Comparison of ENCODE assay signal across 20 cellular contexts in the genomic region with DNA sequence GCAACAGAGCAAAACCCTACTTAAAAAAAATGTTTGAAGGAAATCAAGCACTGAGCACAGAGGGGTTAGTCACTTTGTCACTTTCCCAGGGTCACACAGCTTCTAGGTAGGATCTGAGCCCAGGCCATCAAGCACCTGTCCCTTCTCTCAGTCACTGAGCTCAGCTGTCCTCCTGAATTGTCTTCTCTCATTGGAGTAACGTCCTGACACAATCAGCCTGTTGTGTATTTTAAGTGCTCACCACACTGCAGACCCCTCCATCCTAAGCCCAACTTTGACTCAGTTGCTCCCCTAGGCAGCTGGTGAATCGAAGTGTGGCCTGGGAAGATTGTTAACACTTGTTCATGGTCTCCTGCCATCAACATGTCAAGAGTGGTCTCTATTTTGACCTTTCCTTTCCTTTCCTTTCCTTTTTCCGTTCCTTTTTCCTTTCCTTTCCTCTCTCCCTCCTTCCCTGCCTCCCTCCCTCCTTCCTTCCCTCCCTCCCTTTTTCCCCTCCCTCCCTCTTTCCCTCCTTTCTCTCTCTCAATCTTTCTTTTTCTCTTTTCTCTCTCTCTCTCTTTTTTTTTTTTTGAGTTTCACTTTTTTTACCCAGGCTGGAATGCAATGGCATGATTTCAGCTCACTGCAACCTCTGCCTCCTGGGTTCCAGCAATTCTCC.
"Had no signal": no experiment of that assay in that cellular context is flagged by ENCODE, and none has a peak within 500 bp of the region (broad histone marks: within the 10 kb centered on the region; RNA-seq: fewer than 3 reads in every experiment).

No MANE protein-coding gene starts in this region.

- H3K9ac ChIP-seq: neural progenitor cell had no signal

- H3K9me3 ChIP-seq: esophagus squamous epithelium, gastrocnemius medialis, mucosa of descending colon, spleen, testis had no signal

- H3K27ac ChIP-seq: coronary artery, gastrocnemius medialis, neural progenitor cell, testis had no signal

- DNase-seq: activated CD4-positive, alpha-beta T cell treated with anti-CD3 and anti-CD28 coated beads, Interleukin-2, amount 50 U/mL, for 4 hours; activated CD8-positive, alpha-beta memory T cell treated with anti-CD3 and anti-CD28 coated beads, Interleukin-2, amount 50 U/mL, for 48 hours; activated naive CD4-positive, alpha-beta T cell; activated T-cell treated with anti-CD3 and anti-CD28 coated beads, Interleukin-2, amount 50 U/mL, for 4 hours; cerebellar nuclear complex; endodermal cell; esophagus squamous epithelium; mesenchymal stem cell; naive thymus-derived CD4-positive, alpha-beta T cell; retina; spleen; stimulated activated CD4-positive, alpha-beta T cell treated with anti-CD3 and anti-CD28 coated beads, Interleukin-4, amount 100 ng/mL, for 1 hour; stimulated activated naive CD4-positive, alpha-beta T cell; T-helper 9 cell; testis had no signal

- H3K4me2 ChIP-seq: neural progenitor cell had no signal

- H3K4me3 ChIP-seq: coronary artery, esophagus squamous epithelium, gastrocnemius medialis, mucosa of descending colon, neural progenitor cell, spleen, testis had no signal

- H3K4me1 ChIP-seq: testis had no signal

- ATAC-seq: activated T-cell treated with anti-CD3 and anti-CD28 coated beads, Interleukin-2, amount 50 U/mL, for 4 hours; naive thymus-derived CD4-positive, alpha-beta T cell; WTC11 had no signal

- H3K36me3 ChIP-seq: esophagus squamous epithelium, gastrocnemius medialis, neural progenitor cell, spleen had no signal

- H3K27me3 ChIP-seq: gastrocnemius medialis, neural progenitor cell, spleen, testis had no signal
